22 cellular contexts compared by ENCODE assay signal in the genomic region with DNA sequence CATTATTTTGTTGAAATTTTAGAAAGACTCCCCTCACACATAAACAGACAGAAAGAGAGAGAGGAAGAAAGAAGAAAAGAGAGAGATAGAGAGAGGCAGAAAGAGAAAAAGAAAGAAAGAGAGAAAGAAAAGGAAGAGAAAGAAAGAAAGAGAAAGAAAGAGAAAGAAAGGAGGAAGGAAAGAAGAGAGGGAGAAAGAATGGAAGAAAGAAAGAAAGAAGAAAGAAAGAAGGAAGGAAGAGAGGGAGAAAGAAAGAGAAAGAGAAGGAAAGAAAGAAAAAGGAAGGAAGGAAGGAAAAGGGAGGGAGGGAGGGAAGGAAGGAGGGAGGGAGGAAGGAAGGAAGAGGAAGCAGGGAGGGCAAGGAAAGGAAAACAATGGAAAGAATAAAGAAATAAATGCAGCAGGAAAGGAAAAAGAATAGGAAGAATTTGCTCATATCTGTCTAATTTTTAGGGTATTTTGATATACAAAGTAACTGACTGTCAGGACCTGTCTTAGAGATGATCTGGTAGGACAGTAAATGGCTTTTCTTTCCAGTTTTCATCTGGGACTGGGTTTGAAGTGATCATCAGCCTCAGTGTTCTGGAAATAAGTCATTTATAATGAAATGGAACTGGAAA.
"Had no signal": no experiment of that assay in that cellular context is flagged by ENCODE, and none has a peak within 500 bp of the region (broad histone marks: within the 10 kb centered on the region; RNA-seq: fewer than 3 reads in every experiment).

No MANE protein-coding gene starts in this region.

- DNase-seq: activated B cell treated with CpG ODN at 0.5 μM for 24 hours; activated CD4-positive, alpha-beta T cell treated with anti-CD3 and anti-CD28 coated beads for 1 hour; activated CD4-positive, alpha-beta T cell treated with anti-CD3 and anti-CD28 coated beads, Interleukin-2, amount 10 ng/mL, durations not matched to agents 24 days and 14 days; activated CD4-positive, alpha-beta T cell treated with anti-CD3 and anti-CD28 coated beads, Interleukin-2, amount 50 U/mL, for 48 hours; activated naive CD8-positive, alpha-beta T cell treated with anti-CD3 and anti-CD28 coated beads, Interleukin-2, amount 50 U/mL, for 24 hours; activated T-cell treated with anti-CD3 and anti-CD28 coated beads for 4 hours; amniotic stem cell; body of pancreas; central memory CD4-positive, alpha-beta T cell; Kasumi-1; NCI-H1105 treated with DMSO at 0.1 percent for 48 hours; NCI-H1436 treated with DMSO at 0.1 percent for 48 hours; NCI-H187; NCI-H2081; NCI-H446; NCI-H524; SHP77; T-helper 9 cell had no signal

- H3K9me3 Mint-ChIP-seq: activated B cell treated with CpG ODN at 0.5 μM for 24 hours; activated CD4-positive, alpha-beta T cell treated with anti-CD3 and anti-CD28 coated beads, Interleukin-2, amount 10 ng/mL, durations not matched to agents 24 days and 14 days; activated naive CD4-positive, alpha-beta T cell treated with anti-CD3 and anti-CD28 coated beads, Interleukin-2, amount 50 U/mL, for 24 hours; activated naive CD8-positive, alpha-beta T cell treated with anti-CD3 and anti-CD28 coated beads, Interleukin-2, amount 50 U/mL, for 24 hours; T-helper 1 cell treated with Interleukin-12 subunit alpha and Interleukin-12 subunit beta and Interleukin-4 antibody, amounts not matched to agents 30 μg/mL and 1 μg/mL, for 36 hours had no signal

- H3K27me3 ChIP-seq: ascending aorta, body of pancreas, SJSA1 had no signal

- H3K4me1 ChIP-seq: ascending aorta, body of pancreas had no signal

- H3K9me3 ChIP-seq: ascending aorta, body of pancreas, SJSA1 had no signal

- H3K27me3 Mint-ChIP-seq: activated B cell treated with CpG ODN at 0.5 μM for 24 hours; activated CD4-positive, alpha-beta T cell treated with anti-CD3 and anti-CD28 coated beads, Interleukin-2, amount 10 ng/mL, durations not matched to agents 24 days and 14 days had no signal

- H3K4me1 Mint-ChIP-seq: activated B cell treated with CpG ODN at 0.5 μM for 24 hours; activated CD4-positive, alpha-beta T cell treated with anti-CD3 and anti-CD28 coated beads, Interleukin-2, amount 10 ng/mL, durations not matched to agents 24 days and 14 days; activated naive CD4-positive, alpha-beta T cell treated with anti-CD3 and anti-CD28 coated beads, Interleukin-2, amount 50 U/mL, for 24 hours; activated naive CD8-positive, alpha-beta T cell treated with anti-CD3 and anti-CD28 coated beads, Interleukin-2, amount 50 U/mL, for 24 hours had no signal

- H3K27ac Mint-ChIP-seq: activated B cell treated with CpG ODN at 0.5 μM for 24 hours; activated CD4-positive, alpha-beta T cell treated with anti-CD3 and anti-CD28 coated beads, Interleukin-2, amount 10 ng/mL, durations not matched to agents 24 days and 14 days; activated naive CD4-positive, alpha-beta T cell treated with anti-CD3 and anti-CD28 coated beads, Interleukin-2, amount 50 U/mL, for 24 hours; activated naive CD8-positive, alpha-beta T cell treated with anti-CD3 and anti-CD28 coated beads, Interleukin-2, amount 50 U/mL, for 24 hours; T-helper 1 cell treated with Interleukin-12 subunit alpha and Interleukin-12 subunit beta and Interleukin-4 antibody, amounts not matched to agents 30 μg/mL and 1 μg/mL, for 36 hours had no signal

- H3K36me3 Mint-ChIP-seq: activated naive CD4-positive, alpha-beta T cell treated with anti-CD3 and anti-CD28 coated beads, Interleukin-2, amount 50 U/mL, for 24 hours had no signal

- H3K4me3 Mint-ChIP-seq: activated B cell treated with CpG ODN at 0.5 μM for 24 hours; activated CD4-positive, alpha-beta T cell treated with anti-CD3 and anti-CD28 coated beads, Interleukin-2, amount 10 ng/mL, durations not matched to agents 24 days and 14 days; activated naive CD4-positive, alpha-beta T cell treated with anti-CD3 and anti-CD28 coated beads, Interleukin-2, amount 50 U/mL, for 24 hours; activated naive CD8-positive, alpha-beta T cell treated with anti-CD3 and anti-CD28 coated beads, Interleukin-2, amount 50 U/mL, for 24 hours; T-helper 1 cell treated with Interleukin-12 subunit alpha and Interleukin-12 subunit beta and Interleukin-4 antibody, amounts not matched to agents 30 μg/mL and 1 μg/mL, for 36 hours had no signal

- H3K27ac ChIP-seq: ascending aorta, body of pancreas, SJSA1 had no signal

- H3K36me3 ChIP-seq: ascending aorta, SJSA1 had no signal

- H3K4me3 ChIP-seq: ascending aorta, body of pancreas, SJSA1 had no signal

- ATAC-seq: activated naive CD8-positive, alpha-beta T cell treated with anti-CD3 and anti-CD28 coated beads, Interleukin-2, amount 50 U/mL, for 24 hours; body of pancreas had no signal
